Comparison of ENCODE assay signal across 8 cellular contexts in genomic region chr4:7876096-7876993, GRCh38.
DNase-seq lines count a peak whose midpoint lies in the region; ATAC-seq and TF ChIP-seq lines count a peak whose summit lies in the region.

No MANE protein-coding gene starts in this region.

- peaks cover 37% of the 10 kb centered on the region for H3K4me1 Mint-ChIP-seq in T-helper 2 cell treated with Interferon-gamma antibody and Interleukin-4, amounts not matched to agents 5 μg/mL and 100 μg/mL, for 36 hours (ENCODE audit: low read depth)
- peaks cover 13 to 19% of the 10 kb centered on the region in 2 donors for H3K4me1 Mint-ChIP-seq in natural killer cell treated with Interleukin-12 subunit alpha and Interleukin-12 subunit beta and Interleukin-15 and Interleukin-18, amount 100 ng/mL, for 72 hours (ENCODE audit: low read depth in 2 of 2)

- H3K27me3 ChIP-seq in psoas muscle (ENCODE audit: insufficient read depth in 3 of 3, low read length in 2 of 3) = peaks cover 0 to 2% (median 0%) of the 10 kb centered on the region in 3 donors

- 62 to 69% (median 64%) methylated on average over 17 of the region's 17 CpGs for WGBS in psoas muscle, 3 donors

- no peaks in the 10 kb centered on the region for H3K27me3 Mint-ChIP-seq in T-helper 2 cell treated with Interferon-gamma antibody and Interleukin-4, amounts not matched to agents 5 μg/mL and 100 μg/mL, for 36 hours (ENCODE audit: low read depth)
- peaks cover 6 to 11% of the 10 kb centered on the region in 2 donors for H3K27me3 Mint-ChIP-seq in natural killer cell treated with Interleukin-12 subunit alpha and Interleukin-12 subunit beta and Interleukin-15 and Interleukin-18, amount 100 ng/mL, for 72 hours

- H3K27ac Mint-ChIP-seq in T-helper 2 cell treated with Interferon-gamma antibody and Interleukin-4, amounts not matched to agents 5 μg/mL and 100 μg/mL, for 36 hours = peak overlapping the region; percentile 56
- H3K27ac Mint-ChIP-seq in natural killer cell treated with Interleukin-12 subunit alpha and Interleukin-12 subunit beta and Interleukin-15 and Interleukin-18, amount 100 ng/mL, for 72 hours = no peak overlapping the region

- POLR2A ChIA-PET in GM10248 (lab: Yijun Ruan, JAX) = no interaction called here

- H3K27ac ChIP-seq in coronary artery (peak overlapping the region in 1 of 2 donors; percentile 70), psoas muscle (no peak overlapping the region)

- no peaks in the 10 kb centered on the region for H3K36me3 Mint-ChIP-seq in T-helper 2 cell treated with Interferon-gamma antibody and Interleukin-4, amounts not matched to agents 5 μg/mL and 100 μg/mL, for 36 hours (ENCODE audit: low read depth)
- no peaks in the 10 kb centered on the region for H3K36me3 Mint-ChIP-seq in natural killer cell treated with Interleukin-12 subunit alpha and Interleukin-12 subunit beta and Interleukin-15 and Interleukin-18, amount 100 ng/mL, for 72 hours

- H3K4me3 Mint-ChIP-seq in T-helper 2 cell treated with Interferon-gamma antibody and Interleukin-4, amounts not matched to agents 5 μg/mL and 100 μg/mL, for 36 hours = peak overlapping the region; percentile 65
- H3K4me3 Mint-ChIP-seq in natural killer cell treated with Interleukin-12 subunit alpha and Interleukin-12 subunit beta and Interleukin-15 and Interleukin-18, amount 100 ng/mL, for 72 hours = peak overlapping the region; percentile 6

- H3K9me3 Mint-ChIP-seq in T-helper 2 cell treated with Interferon-gamma antibody and Interleukin-4, amounts not matched to agents 5 μg/mL and 100 μg/mL, for 36 hours = no peaks in the 10 kb centered on the region
- H3K9me3 Mint-ChIP-seq in natural killer cell treated with Interleukin-12 subunit alpha and Interleukin-12 subunit beta and Interleukin-15 and Interleukin-18, amount 100 ng/mL, for 72 hours = no peaks in the 10 kb centered on the region

- H3K4me3 ChIP-seq in coronary artery (peak overlapping the region; percentile 55), psoas muscle (no peak overlapping the region)

- H3K36me3 ChIP-seq in psoas muscle (ENCODE audit: insufficient read depth in 1 of 2, low read depth in 1 of 2) = no peaks in the 10 kb centered on the region

- CTCF ChIA-PET in GM10248 (lab: Yijun Ruan, JAX) = interaction anchor here (0.9 to 1.8 kb wide), 3 partner anchors 10 to 74 kb away, joined by 3 to 7 read pairs (median 3); no protein-coding TSS in a partner anchor

- H3K4me1 ChIP-seq in psoas muscle = peaks cover 5% of the 10 kb centered on the region

- ATAC-seq in natural killer cell treated with Interleukin-12 subunit alpha and Interleukin-12 subunit beta and Interleukin-15 and Interleukin-18, amount 100 ng/mL, for 72 hours = peak; percentile 62 to 66
- no peak for ATAC-seq in HG02588 (IDR thresholded peaks at IDR 0.05; ENCODE audit: unreplicated experiment)
- no peak for ATAC-seq in psoas muscle

- no peaks in the 10 kb centered on the region for H3K9me3 ChIP-seq in psoas muscle

- intact Hi-C loops in psoas muscle (cut with DNase I) = loop anchor here in 1 of 2 donors (5.0 kb wide), 1 partner anchor 61 kb away; the partner anchor contains the start of gene AFAP1

- DNase-seq in ELR (ENCODE audit: low read depth) = peak; percentile 51
- DNase-seq in T-helper 2 cell treated with Interferon-gamma antibody and Interleukin-4, amounts not matched to agents 5 μg/mL and 100 μg/mL, for 36 hours (ENCODE audit: low spot score) = no peak
- DNase-seq in coronary artery (ENCODE audit: low spot score) = no peak
- DNase-seq in natural killer cell treated with Interleukin-12 subunit alpha and Interleukin-12 subunit beta and Interleukin-15 and Interleukin-18, amount 100 ng/mL, for 72 hours (ENCODE audit: low spot score) = no peak
- DNase-seq in psoas muscle = no peak
- DNase-seq in dedifferentiated amniotic fluid mesenchymal stem cell (ENCODE audit: extremely low spot score) = no peak
- no peak for DNase-seq in GM10248 (ENCODE audit: extremely low spot score)

- TF ChIP-seq CTCF in coronary artery (IDR thresholded peaks at IDR 0.05) = no peak
- TF ChIP-seq CTCF in psoas muscle (IDR thresholded peaks at IDR 0.05) = no peak
- no peak for TF ChIP-seq CTCF in GM10248 (IDR thresholded peaks at IDR 0.05; ENCODE audit: control extremely low read depth, extremely low read depth, low read depth, missing control alignments)

Comparison
In these comparisons a context has a peak if more than half of its experiments do, and no peak if none do; other contexts are left out.
1. ATAC-seq: peak in natural killer cell treated with Interleukin-12 subunit alpha and Interleukin-12 subunit beta and Interleukin-15 and Interleukin-18, amount 100 ng/mL, for 72 hours (2 of 2); none in HG02588 (single experiment) and psoas muscle (0 of 4).